Comparison of ENCODE assay signal across 7 cellular contexts in genomic region chr11:78560826-78561484, GRCh38. TPM values are rescaled to one million over a fixed set of nuclear protein-coding genes. Genes with fewer than 3 reads are reported as not detected.
DNase-seq lines count a peak whose midpoint lies in the region; ATAC-seq, FAIRE-seq and TF ChIP-seq lines count a peak whose summit lies in the region.

No MANE protein-coding gene starts in this region.

- in situ Hi-C loops in HAP-1 (cut with MboI; ENCODE audit: low sequenced_read_pairs), result loop anchor here (5.0 to 25.0 kb wide), 4 partner anchors 144 to 774 kb away; partner anchors contain the start of genes GAB2 and NDUFC2

- no peak overlapping the region for H3K4me3 ChIP-seq in HAP-1
- no peak overlapping the region for H3K4me3 ChIP-seq in gastroesophageal sphincter
- no peak overlapping the region for H3K4me3 ChIP-seq in small intestine (ENCODE audit: low read depth in 1 of 2, low read length in 2 of 2)
- H3K4me3 ChIP-seq in psoas muscle, result no peak overlapping the region

- TF ChIP-seq POLR2A in gastroesophageal sphincter (IDR thresholded peaks at IDR 0.05), result no peak

- H3K36me3 ChIP-seq in HAP-1 (replicated peaks), result peaks cover 30% of the 10 kb centered on the region
- peaks cover 0 to 26% of the 10 kb centered on the region in 2 donors for H3K36me3 ChIP-seq in gastroesophageal sphincter
- H3K36me3 ChIP-seq in small intestine (ENCODE audit: control insufficient read depth in 2 of 2, insufficient read depth in 2 of 2, low read length in 2 of 2), result peaks cover 0 to 5% of the 10 kb centered on the region in 2 donors
- peaks cover 5 to 39% of the 10 kb centered on the region in 2 donors for H3K36me3 ChIP-seq in psoas muscle (ENCODE audit: insufficient read depth in 1 of 2, low read depth in 1 of 2)

- no peak for TF ChIP-seq EP300 in gastroesophageal sphincter (IDR thresholded peaks at IDR 0.05)

- H3K27me3 ChIP-seq in HAP-1 (ENCODE audit: low read depth) (no peaks in the 10 kb centered on the region), gastroesophageal sphincter (no peaks in the 10 kb centered on the region), small intestine (ENCODE audit: control insufficient read depth in 2 of 2, insufficient read depth in 2 of 2, low read length in 2 of 2) (no peaks in the 10 kb centered on the region), psoas muscle (ENCODE audit: insufficient read depth in 3 of 3, low read length in 2 of 3) (no peaks in the 10 kb centered on the region)

- H3K4me1 ChIP-seq in HAP-1 (peaks cover 58% of the 10 kb centered on the region), gastroesophageal sphincter (peaks cover 0 to 40% (median 7%) of the 10 kb centered on the region in 3 donors), small intestine (ENCODE audit: control insufficient read depth in 2 of 2, insufficient read depth in 1 of 2, low read depth in 1 of 2, low read length in 1 of 2) (peaks cover 3 to 9% of the 10 kb centered on the region in 2 donors), psoas muscle (peaks cover 6% of the 10 kb centered on the region)

- H3K9me3 ChIP-seq in HAP-1, result no peaks in the 10 kb centered on the region
- H3K9me3 ChIP-seq in gastroesophageal sphincter, result no peaks in the 10 kb centered on the region
- H3K9me3 ChIP-seq in small intestine (ENCODE audit: control insufficient read depth, low read depth), result no peaks in the 10 kb centered on the region
- no peaks in the 10 kb centered on the region for H3K9me3 ChIP-seq in psoas muscle

- intact Hi-C loops in psoas muscle (cut with DNase I), result loop anchor here in 1 of 2 donors (10.0 kb wide), 1 partner anchor 416 kb away; no protein-coding TSS in a partner anchor

- H3K27ac ChIP-seq in gastroesophageal sphincter, result peak overlapping the region in 3 of 4 donors; percentile 36 to 64 (median 47)
- peak overlapping the region; percentile 48 to 78 for H3K27ac ChIP-seq in small intestine (ENCODE audit: low read depth in 1 of 2, low read length in 1 of 2)
- no peak overlapping the region for H3K27ac ChIP-seq in psoas muscle

- 20 to 38% methylated on average over 5 to 8 of the region's 8 CpGs for WGBS in gastroesophageal sphincter (ENCODE audit: low coverage in 1 of 2), 2 donors
- WGBS in small intestine, 3 donors, result 6 to 20% (median 13%) methylated on average over 8 of the region's 8 CpGs
- 38 to 54% (median 41%) methylated on average over 8 of the region's 8 CpGs for WGBS in psoas muscle, 3 donors

- DNase-seq in HAP-1 (ENCODE audit: low spot score in 2 of 2) (peak; percentile 60 to 98), RPMI7951 (ENCODE audit: low read depth) (peak; percentile 11), small intestine (peak; percentile 89), psoas muscle (no peak), DMS53 (lab: John Stamatoyannopoulos, UW) (no peak)

- no peak for FAIRE-seq in small intestine (lab: Jason Lieb, UNC)

- no peak for TF ChIP-seq CTCF in gastroesophageal sphincter (IDR thresholded peaks at IDR 0.05)
- no peak for TF ChIP-seq CTCF in psoas muscle (IDR thresholded peaks at IDR 0.05)

- peak; percentile 46 for ATAC-seq in gastroesophageal sphincter
- no peak for ATAC-seq in psoas muscle
- no peak for ATAC-seq in GM19452 (IDR thresholded peaks at IDR 0.05; ENCODE audit: unreplicated experiment)

RNA-seq across cellular contexts. Expression of gene NARS2, which starts 13.7 kb away (rescaled TPM):
- total RNA-seq in RPMI7951 (2014; rRNA removed; shearing (Covaris generic)), result 18.9 and 19.0 TPM in 2 replicates
- 10 to 100 TPM in 1 of 4 donors, 1 to 10 TPM in 3; 9.0 to 22.1 (median 9.2) TPM for total RNA-seq in gastroesophageal sphincter
- 10 to 100 TPM in 1 of 3 donors, 1 to 10 TPM in 2; 8.1 to 21.8 (median 8.4) TPM for polyA plus RNA-seq in small intestine
- 10 to 100 TPM; 12.8 to 18.6 (median 15.7) TPM for total RNA-seq in psoas muscle
- polyA plus RNA-seq in psoas muscle, result 10 to 100 TPM; 14.0 to 22.3 (median 14.5) TPM

Comparison
In these comparisons a context has a peak if more than half of its experiments do, and no peak if none do; other contexts are left out.
1. DNase-seq: peak in HAP-1 (2 of 2), RPMI7951 (single experiment) and small intestine (single experiment); none in psoas muscle (0 of 2) and DMS53 (single experiment).